Comparison of ENCODE assay signal across 19 cellular contexts in genomic region chr1:229328598-229329362, GRCh38. TPM values are rescaled to one million over a fixed set of nuclear protein-coding genes. Genes with fewer than 3 reads are reported as not detected.
DNase-seq lines count a peak whose midpoint lies in the region; ATAC-seq, FAIRE-seq and TF ChIP-seq lines count a peak whose summit lies in the region.
"Had no signal": no experiment of that assay in that cellular context is flagged by ENCODE, and none has a peak within 500 bp of the region (broad histone marks: within the 10 kb centered on the region; RNA-seq: fewer than 3 reads in every experiment).

No MANE protein-coding gene starts in this region.

- 82 to 91% methylated on average over 7 of the region's 7 CpGs for WGBS in tibial nerve, 2 donors

- no peak overlapping the region for H3K4me3 ChIP-seq in effector memory CD4-positive, alpha-beta T cell (ENCODE audit: insufficient read depth, low read depth, low read length, poor library complexity, severe bottlenecking)
- no peak overlapping the region for H3K4me3 ChIP-seq in tibial nerve
- H3K4me3 ChIP-seq: K562 had no signal

- DNase-seq in GM18507 (ENCODE audit: extremely low spot score, insufficient read length, low read depth) = no peak
- DNase-seq in T-helper 17 cell = no peak
- no peak for DNase-seq in effector memory CD4-positive, alpha-beta T cell
- no peak for DNase-seq in hepatic stellate cell (ENCODE audit: low spot score)
- DNase-seq in tibial nerve (ENCODE audit: low spot score in 2 of 2) = no peak
- DNase-seq: BE2C; CD8-positive, alpha-beta T cell; DMS79; H9; NCI-H2081 treated with DMSO at 0.1 percent for 48 hours; NCI-H510A; NCI-H774; SK-N-SH had no signal

- H3K4me1 Mint-ChIP-seq in T-helper 17 cell = peaks cover 31% of the 10 kb centered on the region
- peaks cover 38% of the 10 kb centered on the region for H3K4me1 Mint-ChIP-seq in stimulated activated memory B cell treated with anti-CD40 and anti-IgM and Interleukin-4, amounts not matched to agents 10 μg/mL and 1 μg/mL and 100 μg/mL, for 72 hours

- peak overlapping the region; percentile 95 for H3K27ac Mint-ChIP-seq in T-helper 17 cell
- peak overlapping the region; percentile 72 for H3K27ac Mint-ChIP-seq in stimulated activated memory B cell treated with anti-CD40 and anti-IgM and Interleukin-4, amounts not matched to agents 10 μg/mL and 1 μg/mL and 100 μg/mL, for 72 hours
- H3K27ac Mint-ChIP-seq: H9 had no signal

- peaks cover 14% of the 10 kb centered on the region for H3K4me1 ChIP-seq in effector memory CD4-positive, alpha-beta T cell (ENCODE audit: control insufficient read depth, insufficient read depth, low read length, poor library complexity, severe bottlenecking)
- H3K4me1 ChIP-seq in tibial nerve = peaks cover 0 to 10% (median 0%) of the 10 kb centered on the region in 4 donors

- no peak for TF ChIP-seq CTCF in tibial nerve (IDR thresholded peaks at IDR 0.05)

- peak overlapping the region; percentile 9 for H3K27ac ChIP-seq in effector memory CD4-positive, alpha-beta T cell (ENCODE audit: insufficient read depth, low read length, poor library complexity, severe bottlenecking)
- H3K27ac ChIP-seq in tibial nerve = no peak overlapping the region

- H3K4me3 Mint-ChIP-seq in T-helper 17 cell = no peak overlapping the region
- no peak overlapping the region for H3K4me3 Mint-ChIP-seq in stimulated activated memory B cell treated with anti-CD40 and anti-IgM and Interleukin-4, amounts not matched to agents 10 μg/mL and 1 μg/mL and 100 μg/mL, for 72 hours
- H3K4me3 Mint-ChIP-seq: CD8-positive, alpha-beta T cell; H9 had no signal

- no peaks in the 10 kb centered on the region for H3K9me3 Mint-ChIP-seq in stimulated activated memory B cell treated with anti-CD40 and anti-IgM and Interleukin-4, amounts not matched to agents 10 μg/mL and 1 μg/mL and 100 μg/mL, for 72 hours
- H3K9me3 Mint-ChIP-seq: CD8-positive, alpha-beta T cell; H9 had no signal

- TF ChIP-seq POLR2A in tibial nerve (IDR thresholded peaks at IDR 0.05) = no peak

- H3K9me3 ChIP-seq in T-helper 17 cell (ENCODE audit: control insufficient read depth, low read length, poor library complexity, severe bottlenecking) (no peaks in the 10 kb centered on the region), tibial nerve (peaks cover 0 to 2% (median 0%) of the 10 kb centered on the region in 4 donors)
- H3K9me3 ChIP-seq in effector memory CD4-positive, alpha-beta T cell (ENCODE audit: control insufficient read depth, low read length) = no peaks in the 10 kb centered on the region
- H3K9me3 ChIP-seq: BE2C, SK-N-SH had no signal

- ATAC-seq in T-helper 17 cell (no peak), HG03135 (IDR thresholded peaks at IDR 0.05; ENCODE audit: unreplicated experiment) (no peak)
- ATAC-seq in stimulated activated memory B cell treated with anti-CD40 and anti-IgM and Interleukin-4, amounts not matched to agents 10 μg/mL and 1 μg/mL and 100 μg/mL, for 72 hours = peak; percentile 89
- ATAC-seq: K562, Panc1, Right ventricle myocardium inferior had no signal

- H3K36me3 ChIP-seq in effector memory CD4-positive, alpha-beta T cell (ENCODE audit: control insufficient read depth, insufficient read depth, low read length) = peaks cover 4% of the 10 kb centered on the region
- peaks cover 0 to 60% (median 0%) of the 10 kb centered on the region in 3 donors for H3K36me3 ChIP-seq in tibial nerve

- TF ChIP-seq EP300 in tibial nerve (IDR thresholded peaks at IDR 0.05) = no peak

- no peaks in the 10 kb centered on the region for H3K27me3 ChIP-seq in effector memory CD4-positive, alpha-beta T cell (replicated peaks; ENCODE audit: control insufficient read depth, insufficient read depth, low read length, poor library complexity, severe bottlenecking)
- no peaks in the 10 kb centered on the region for H3K27me3 ChIP-seq in tibial nerve
- H3K27me3 ChIP-seq: BE2C had no signal

- FAIRE-seq in GM18507 (lab: Jason Lieb, UNC) = peak; percentile 24
- FAIRE-seq: D721Med, K562 had no signal

- H3K36me3 Mint-ChIP-seq in T-helper 17 cell (ENCODE audit: low read depth) = peaks cover 11% of the 10 kb centered on the region
- peaks cover 26% of the 10 kb centered on the region for H3K36me3 Mint-ChIP-seq in stimulated activated memory B cell treated with anti-CD40 and anti-IgM and Interleukin-4, amounts not matched to agents 10 μg/mL and 1 μg/mL and 100 μg/mL, for 72 hours

- H3K27me3 Mint-ChIP-seq in T-helper 17 cell = no peaks in the 10 kb centered on the region
- H3K27me3 Mint-ChIP-seq in stimulated activated memory B cell treated with anti-CD40 and anti-IgM and Interleukin-4, amounts not matched to agents 10 μg/mL and 1 μg/mL and 100 μg/mL, for 72 hours = no peaks in the 10 kb centered on the region

RNA-seq across cellular contexts. Expression of gene CCSAP, which starts 14.1 kb away (rescaled TPM):
- total RNA-seq in T-helper 17 cell (10 to 100 TPM; 29.0 to 33.1 TPM), tibial nerve (10 to 100 TPM in 2 of 4 donors, 1 to 10 TPM in 2; 7.2 to 18.1 (median 11.5) TPM)

RNA-seq across cellular contexts. Expression of gene RAB4A, which starts 57.9 kb away (rescaled TPM):
- total RNA-seq in T-helper 17 cell (10 to 100 TPM; 34.3 to 47.2 TPM), tibial nerve (10 to 100 TPM; 16.2 to 41.3 (median 31.2) TPM)
